ENCODE assay signal across 17 cellular contexts in genomic region chrX:130261494-130261893, GRCh38. TPM values are rescaled to one million over a fixed set of nuclear protein-coding genes. Genes with fewer than 3 reads are reported as not detected.
DNase-seq lines count a peak whose midpoint lies in the region; ATAC-seq, FAIRE-seq and TF ChIP-seq lines count a peak whose summit lies in the region.
"Had no signal": no experiment of that assay in that cellular context is flagged by ENCODE, and none has a peak within 500 bp of the region (broad histone marks: within the 10 kb centered on the region; RNA-seq: fewer than 3 reads in every experiment).

No MANE protein-coding gene starts in this region.

- in situ Hi-C loops in gastrocnemius medialis (cut with MboI; ENCODE audit: low sequenced_read_pairs in 4 of 4) = no loop called here

- peak; percentile 28 for DNase-seq in M059J (ENCODE audit: low read depth)
- no peak for DNase-seq in gastrocnemius medialis
- no peak for DNase-seq in CD1c-positive myeloid dendritic cell (ENCODE audit: extremely low spot score)
- DNase-seq in activated CD4-positive, CD25-positive, alpha-beta regulatory T cell treated with anti-CD3 and anti-CD28 coated beads, Interleukin-2, amount 50 U/mL, for 72 hours = no peak
- DNase-seq: ACHN; BE2C; C1 segment of cervical spinal cord; Caco-2; CD4-positive, alpha-beta T cell; GDM1; GM23248 had no signal

- no peak for TF ChIP-seq POLR2A in gastrocnemius medialis (IDR thresholded peaks at IDR 0.05)

- peak overlapping the region; percentile 9 to 57 (median 41) for H3K27ac ChIP-seq in gastrocnemius medialis
- H3K27ac ChIP-seq: GM23248 had no signal

- no peaks in the 10 kb centered on the region for H3K27me3 ChIP-seq in gastrocnemius medialis
- H3K27me3 ChIP-seq: BE2C had no signal

- peak; percentile 78 to 83 for ATAC-seq in gastrocnemius medialis
- ATAC-seq in GM18873 (IDR thresholded peaks at IDR 0.05; ENCODE audit: low FRiP score, unreplicated experiment) = no peak

- no peaks in the 10 kb centered on the region for H3K9me3 ChIP-seq in gastrocnemius medialis
- H3K9me3 ChIP-seq: BE2C, Caco-2, HAP-1 had no signal

- H3K36me3 ChIP-seq in gastrocnemius medialis = no peaks in the 10 kb centered on the region
- H3K36me3 ChIP-seq: BE2C had no signal

- intact Hi-C loops in gastrocnemius medialis (cut with DNase I; ENCODE audit: low total_unique reads) = loop anchor here (10.0 kb wide), 1 partner anchor 643 kb away; the partner anchor contains the start of gene ENOX2

- TF ChIP-seq CTCF in gastrocnemius medialis (IDR thresholded peaks at IDR 0.05 in 4 of 5, conservative IDR thresholded peaks at IDR 0.05 in 1 of 5) = no peak

- H3K4me1 ChIP-seq in gastrocnemius medialis = peaks cover 0 to 5% of the 10 kb centered on the region in 2 donors
- H3K4me1 ChIP-seq: BE2C, Caco-2 had no signal

- H3K4me3 ChIP-seq in gastrocnemius medialis = no peak overlapping the region
- H3K4me3 ChIP-seq: GM23248, HAP-1 had no signal

- peak; percentile 95 for FAIRE-seq in islet of Langerhans (lab: Jason Lieb, UNC)
- FAIRE-seq: A204.1, D721Med, GM12892 had no signal

RNA-seq across cellular contexts. Expression of gene ZNF280C, which starts 7.2 kb away (rescaled TPM):
- total RNA-seq in M059J (2014; rRNA removed; shearing (Covaris generic)) = 8.4 and 10.8 TPM in 2 replicates
- total RNA-seq in gastrocnemius medialis = 1 to 10 TPM; 1.5 to 3.8 (median 3.3) TPM
